Comparison of ENCODE assay signal across 19 cellular contexts in the genomic region with DNA sequence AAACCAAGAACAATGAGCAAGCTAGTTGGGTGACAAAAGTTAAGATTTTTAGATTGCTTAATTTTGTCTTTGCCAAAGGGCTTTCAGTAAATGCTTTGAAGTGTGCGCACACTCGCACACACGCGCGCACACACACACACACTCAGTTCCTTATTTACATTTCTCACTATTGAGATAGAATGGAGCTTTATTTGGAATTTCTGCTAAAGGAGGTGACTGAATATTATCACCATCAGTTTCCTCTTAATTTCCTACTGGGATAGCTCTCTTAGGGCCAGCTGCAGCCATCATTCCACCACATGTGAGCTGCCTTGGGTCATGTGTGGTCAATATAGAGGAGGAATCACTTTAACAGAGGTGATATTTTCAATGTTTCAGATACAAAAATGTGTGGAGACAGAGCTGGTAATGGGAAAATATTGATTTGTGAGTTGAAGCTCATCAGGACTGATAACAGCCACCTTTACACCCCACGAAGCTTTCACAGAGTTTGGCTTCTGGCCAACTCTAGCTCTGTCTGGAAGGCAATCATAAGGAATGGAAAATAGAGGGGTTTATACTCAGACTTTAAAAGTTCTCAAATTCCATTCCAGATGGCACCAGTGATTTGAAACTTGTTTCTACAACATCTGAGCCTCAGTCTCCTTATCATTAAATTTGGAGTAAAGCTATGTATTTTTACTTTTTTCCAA.
A peak's percentile ranks its signal among the peaks of the same experiment; 100 is the strongest.
DNase-seq lines count a peak whose midpoint lies in the region; ATAC-seq, FAIRE-seq and TF ChIP-seq lines count a peak whose summit lies in the region.
"Had no signal": no experiment of that assay in that cellular context is flagged by ENCODE, and none has a peak within 500 bp of the region (broad histone marks: within the 10 kb centered on the region; RNA-seq: fewer than 3 reads in every experiment).

No MANE protein-coding gene starts in this region.

- BruUV-seq in endothelial cell of umbilical vein (replicated peaks; lab: Mats Ljungman, UMichigan) = no TSS peak

- no peak for ATAC-seq in GM18861 (IDR thresholded peaks at IDR 0.05; ENCODE audit: unreplicated experiment)
- ATAC-seq: T-cell had no signal

- H3K27me3 ChIP-seq in BLaER1 treated with 17β-estradiol and CSF1 and Interleukin-3, amounts not matched to agents 10 nM and 100 nM = no peaks in the 10 kb centered on the region
- no peaks in the 10 kb centered on the region for H3K27me3 ChIP-seq in endothelial cell of umbilical vein (ENCODE audit: control insufficient read depth in 2 of 2, insufficient read depth in 2 of 2, low read length in 2 of 2)

- no peaks in the 10 kb centered on the region for H3K9me3 ChIP-seq in BLaER1 treated with 17β-estradiol and CSF1 and Interleukin-3, amounts not matched to agents 10 nM and 100 nM (replicated peaks in 1 of 11)
- no peaks in the 10 kb centered on the region for H3K9me3 ChIP-seq in endothelial cell of umbilical vein (replicated peaks; ENCODE audit: control insufficient read depth, insufficient read depth, low read length)

- H4K20me1 ChIP-seq in BLaER1 treated with 17β-estradiol and CSF1 and Interleukin-3, amounts not matched to agents 10 nM and 100 nM = no peaks in the 10 kb centered on the region
- no peaks in the 10 kb centered on the region for H4K20me1 ChIP-seq in endothelial cell of umbilical vein (replicated peaks; ENCODE audit: control insufficient read depth, extremely low read depth, insufficient read depth, low read length)

- CTCF ChIA-PET in endothelial cell of umbilical vein (lab: Charles Lee) = interaction anchor here (1.2 to 3.1 kb wide), 7 partner anchors 14 to 134 kb away, joined by 3 to 14 read pairs (median 4); a partner anchor contains a TSS

- peaks cover 26 to 43% (median 41%) of the 10 kb centered on the region in 10 experiments for H3K4me1 ChIP-seq in BLaER1 treated with 17β-estradiol and CSF1 and Interleukin-3, amounts not matched to agents 10 nM and 100 nM
- H3K4me1 ChIP-seq in endothelial cell of umbilical vein (ENCODE audit: control insufficient read depth, extremely low read depth, insufficient read depth, low read length) = peaks cover 17% of the 10 kb centered on the region

- no peak for TF ChIP-seq POLR2A in endothelial cell of umbilical vein (IDR thresholded peaks at IDR 0.05; ENCODE audit: low read depth, low read length)

- dilution Hi-C loops in endothelial cell of umbilical vein (cut with MboI; ENCODE audit: extremely low pct_ligation_motif_present, low sequenced_read_pairs) = no loop called here

- H3K79me2 ChIP-seq in endothelial cell of umbilical vein (ENCODE audit: control insufficient read depth, insufficient read depth, low read length) = no peaks in the 10 kb centered on the region

- H3K4me3 ChIP-seq in BLaER1 treated with 17β-estradiol and CSF1 and Interleukin-3, amounts not matched to agents 10 nM and 100 nM = no peak overlapping the region
- H3K4me3 ChIP-seq in endothelial cell of umbilical vein (replicated peaks in 1 of 3; ENCODE audit: insufficient read depth in 1 of 3, low read depth in 1 of 3, low read length in 3 of 3) = peak overlapping the region in 1 of 3 experiments; percentile 33

- no peaks in the 10 kb centered on the region for H3K36me3 ChIP-seq in BLaER1 treated with 17β-estradiol and CSF1 and Interleukin-3, amounts not matched to agents 10 nM and 100 nM
- no peaks in the 10 kb centered on the region for H3K36me3 ChIP-seq in endothelial cell of umbilical vein (ENCODE audit: control insufficient read depth in 2 of 2, extremely low read depth in 1 of 2, insufficient read depth in 2 of 2, low read length in 2 of 2)

- DNase-seq in NCI-H82 (lab: John Stamatoyannopoulos, UW) (peak; percentile 10), NCI-H82 treated with DMSO at 0.1 percent for 48 hours (lab: John Stamatoyannopoulos, UW; ENCODE audit: unreplicated experiment) (no peak), NCI-H2171 treated with DMSO at 0.1 percent for 48 hours (lab: John Stamatoyannopoulos, UW) (peak; percentile 75), endothelial cell of umbilical vein (ENCODE audit: low read depth, low spot score) (peak; percentile 65), GF-D8 (lab: John Stamatoyannopoulos, UW) (no peak), CD1c-positive myeloid dendritic cell (ENCODE audit: extremely low spot score) (no peak)
- DNase-seq: AML-193; CD4-positive, alpha-beta memory T cell; GOT3; HFFc6; NCI-H1417; NCI-H2029; NK-92 treated with Interleukin-12 subunit alpha and Interleukin-12 subunit beta, amount 100 ng/mL, for 24 hours; OCI-M1; T-cell had no signal

- peak overlapping the region; percentile 31 to 78 (median 58); a peak in 21 of 22 replicates for H3K4me2 ChIP-seq in BLaER1 treated with 17β-estradiol and CSF1 and Interleukin-3, amounts not matched to agents 10 nM and 100 nM
- H3K4me2 ChIP-seq in endothelial cell of umbilical vein (ENCODE audit: insufficient read depth, low read length) = peak overlapping the region; percentile 85

- POLR2A ChIA-PET in endothelial cell of umbilical vein (lab: Charles Lee) = no interaction called here

- no peak for TF ChIP-seq CTCF in endothelial cell of umbilical vein (IDR thresholded peaks at IDR 0.05; ENCODE audit: extremely low read depth in 1 of 2, insufficient read depth in 1 of 2, low read depth in 1 of 2, low read length in 2 of 2)

- H3K27ac ChIP-seq in BLaER1 treated with 17β-estradiol and CSF1 and Interleukin-3, amounts not matched to agents 10 nM and 100 nM = peak overlapping the region in 5 of 11 experiments; percentile 28 to 53 (median 30); a peak in 6 of 22 replicates
- H3K27ac ChIP-seq in endothelial cell of umbilical vein (ENCODE audit: insufficient read depth, low read depth, low read length) = peak overlapping the region; percentile 73
- H3K27ac ChIP-seq: RWPE1 had no signal

- H2AFZ ChIP-seq in endothelial cell of umbilical vein (ENCODE audit: low read depth, low read length) = peak overlapping the region; percentile 76

- no peaks in the 10 kb centered on the region for H3K9me1 ChIP-seq in endothelial cell of umbilical vein (replicated peaks; ENCODE audit: control insufficient read depth, extremely low read depth, insufficient read depth, low read length)

- no peak overlapping the region for H3K9ac ChIP-seq in BLaER1 treated with 17β-estradiol and CSF1 and Interleukin-3, amounts not matched to agents 10 nM and 100 nM
- H3K9ac ChIP-seq in endothelial cell of umbilical vein (replicated peaks; ENCODE audit: extremely low read depth, insufficient read depth, low read length) = no peak overlapping the region

- FAIRE-seq in endothelial cell of umbilical vein (lab: Jason Lieb, UNC) = peak; percentile 64
- FAIRE-seq: D721Med had no signal

- intact Hi-C loops in endothelial cell of umbilical vein (cut with micrococcal nuclease) = loop anchor here (2.0 to 5.0 kb wide), 2 partner anchors 100 to 109 kb away; a partner anchor contains a TSS

TF ChIP-seq in endothelial cell of umbilical vein, 7 proteins besides CTCF, POLR2A, EP300 and RAD21:
- peak; percentile 58 for TF ChIP-seq GATA2 (IDR thresholded peaks at IDR 0.05; ENCODE audit: insufficient read depth, insufficient read length, low read depth, low read length)
- no peak for TF ChIP-seq MYC (IDR thresholded peaks at IDR 0.05; ENCODE audit: low read depth, low read length)

Comparison
In these comparisons a context has a peak if more than half of its experiments do, and no peak if none do; other contexts are left out.
1. DNase-seq: peak in NCI-H82 (single experiment), NCI-H2171 treated with DMSO at 0.1 percent for 48 hours (single experiment) and endothelial cell of umbilical vein (single experiment); none in NCI-H82 treated with DMSO at 0.1 percent for 48 hours (single experiment), GF-D8 (single experiment) and CD1c-positive myeloid dendritic cell (single experiment).